8 cellular contexts compared by ENCODE assay signal in genomic region chr19:15125232-15126067, GRCh38. TPM values are rescaled to one million over a fixed set of nuclear protein-coding genes. Genes with fewer than 3 reads are reported as not detected.
DNase-seq lines count a peak whose midpoint lies in the region; ATAC-seq, FAIRE-seq and TF ChIP-seq lines count a peak whose summit lies in the region.

No MANE protein-coding gene starts in this region.

- H3K27me3 ChIP-seq in ascending aorta = no peaks in the 10 kb centered on the region
- H3K27me3 ChIP-seq in right cardiac atrium (ENCODE audit: control insufficient read depth, insufficient read depth) = no peaks in the 10 kb centered on the region
- H3K27me3 ChIP-seq in psoas muscle (ENCODE audit: insufficient read depth in 3 of 3, low read length in 2 of 3) = no peaks in the 10 kb centered on the region

- H3K36me3 Mint-ChIP-seq in T-helper 2 cell treated with Interferon-gamma antibody and Interleukin-4, amounts not matched to agents 5 μg/mL and 100 μg/mL, for 36 hours (ENCODE audit: low read depth) = peaks cover 19% of the 10 kb centered on the region

- peaks cover 17 to 19% of the 10 kb centered on the region in 2 donors for H3K36me3 ChIP-seq in ascending aorta
- H3K36me3 ChIP-seq in psoas muscle (ENCODE audit: insufficient read depth in 1 of 2, low read depth in 1 of 2) = peaks cover 0 to 27% of the 10 kb centered on the region in 2 donors

- no peaks in the 10 kb centered on the region for H3K9me3 Mint-ChIP-seq in T-helper 2 cell treated with Interferon-gamma antibody and Interleukin-4, amounts not matched to agents 5 μg/mL and 100 μg/mL, for 36 hours

- H3K4me3 Mint-ChIP-seq in T-helper 2 cell treated with Interferon-gamma antibody and Interleukin-4, amounts not matched to agents 5 μg/mL and 100 μg/mL, for 36 hours = peak overlapping the region; percentile 97

- H3K4me3 ChIP-seq in ascending aorta (peak overlapping the region; percentile 60 to 84), right cardiac atrium (ENCODE audit: low read length) (peak overlapping the region; percentile 59), psoas muscle (peak overlapping the region; percentile 95)

- peaks cover 25% of the 10 kb centered on the region for H3K4me1 Mint-ChIP-seq in T-helper 2 cell treated with Interferon-gamma antibody and Interleukin-4, amounts not matched to agents 5 μg/mL and 100 μg/mL, for 36 hours (ENCODE audit: low read depth)

- DNase-seq in NCI-H187 treated with DMSO at 0.1 percent for 48 hours (lab: John Stamatoyannopoulos, UW) (peak; percentile 48), ascending aorta (ENCODE audit: low spot score in 2 of 2) (peak; percentile 95 to 99), right cardiac atrium (peak; percentile 99 to 100 (median 99)), psoas muscle (peak; percentile 99), urothelium cell line (ENCODE audit: low spot score) (peak; percentile 97)
- peak; percentile 99 for DNase-seq in T-helper 2 cell treated with Interferon-gamma antibody and Interleukin-4, amounts not matched to agents 5 μg/mL and 100 μg/mL, for 36 hours (ENCODE audit: low spot score)

- intact Hi-C loops in ascending aorta (cut with DNase I) (loop anchor here (1.0 to 5.0 kb wide), 4 partner anchors 18 to 327 kb away; partner anchors contain the start of gene SYDE1), right cardiac atrium (cut with DNase I) (no loop called here), psoas muscle (cut with DNase I) (no loop called here)

- H3K27ac ChIP-seq in ascending aorta = peak overlapping the region; percentile 81 to 89
- peak overlapping the region; percentile 88 for H3K27ac ChIP-seq in right cardiac atrium (ENCODE audit: low read length)
- H3K27ac ChIP-seq in psoas muscle = peak overlapping the region; percentile 97

- FAIRE-seq in urothelium cell line (lab: Jason Lieb, UNC) = peak; percentile 37

- TF ChIP-seq CTCF in ascending aorta (IDR thresholded peaks at IDR 0.05) (no peak), psoas muscle (IDR thresholded peaks at IDR 0.05) (no peak)

- H3K9me3 ChIP-seq in ascending aorta (no peaks in the 10 kb centered on the region), right cardiac atrium (ENCODE audit: control insufficient read depth, low read length) (no peaks in the 10 kb centered on the region), psoas muscle (no peaks in the 10 kb centered on the region)

- under 1% methylated on average over 61 of the region's 61 CpGs for WGBS in right cardiac atrium
- 1% methylated on average over 57 to 61 of the region's 61 CpGs for WGBS in psoas muscle, 3 donors

- peak overlapping the region; percentile 98 for H3K27ac Mint-ChIP-seq in T-helper 2 cell treated with Interferon-gamma antibody and Interleukin-4, amounts not matched to agents 5 μg/mL and 100 μg/mL, for 36 hours

- H3K27me3 Mint-ChIP-seq in T-helper 2 cell treated with Interferon-gamma antibody and Interleukin-4, amounts not matched to agents 5 μg/mL and 100 μg/mL, for 36 hours (ENCODE audit: low read depth) = no peaks in the 10 kb centered on the region

- TF ChIP-seq POLR2A in GM18505 (IDR thresholded peaks at IDR 0.05; ENCODE audit: borderline replicate concordance, extremely low read depth, insufficient read depth, insufficient read length) = peak; percentile 73

- H3K4me1 ChIP-seq in ascending aorta = peaks cover 3 to 12% of the 10 kb centered on the region in 2 donors
- peaks cover 6% of the 10 kb centered on the region for H3K4me1 ChIP-seq in right cardiac atrium (ENCODE audit: control insufficient read depth, insufficient read depth, low read length)
- peaks cover 4% of the 10 kb centered on the region for H3K4me1 ChIP-seq in psoas muscle

- ATAC-seq in GM18505 (IDR thresholded peaks at IDR 0.05; ENCODE audit: unreplicated experiment) (peak; percentile 89), HG02970 (IDR thresholded peaks at IDR 0.05; ENCODE audit: low FRiP score, unreplicated experiment) (peak; percentile 96), right cardiac atrium (peak; percentile 96 to 97), psoas muscle (peak; percentile 98)

RNA-seq across cellular contexts. Expression of gene SYDE1, which starts 18.2 kb away (rescaled TPM):
- total RNA-seq in ascending aorta (104 TPM), right cardiac atrium (10 to 100 TPM; 15.2 to 20.9 (median 16.5) TPM), psoas muscle (1 to 10 TPM; 4.5 to 4.9 (median 4.7) TPM)
- polyA plus RNA-seq in right cardiac atrium (11.3 TPM), psoas muscle (1 to 10 TPM; 2.3 to 3.5 (median 2.6) TPM)

RNA-seq across cellular contexts. Expression of gene OR1I1, which starts 43.4 kb away (rescaled TPM):
- not detected for total RNA-seq in ascending aorta
- total RNA-seq in right cardiac atrium = not detected
- not detected for polyA plus RNA-seq in right cardiac atrium
- total RNA-seq in psoas muscle = not detected
- not detected for polyA plus RNA-seq in psoas muscle

Comparison
In these comparisons a context has a peak if more than half of its experiments do, and no peak if none do; other contexts are left out.
1. Peak in every context shown above with its lines: DNase-seq, ATAC-seq, H3K4me3 ChIP-seq and H3K27ac ChIP-seq.
2. DNase-seq: peak in every context shown above with its lines; median percentile 99 in T-helper 2 cell treated with Interferon-gamma antibody and Interleukin-4, amounts not matched to agents 5 μg/mL and 100 μg/mL, for 36 hours; 99 in right cardiac atrium; 99 in psoas muscle; 97 in ascending aorta; 97 in urothelium cell line; 48 in NCI-H187 treated with DMSO at 0.1 percent for 48 hours.